Comparison of ENCODE assay signal across 30 cellular contexts in genomic region chr10:78821052-78821451, GRCh38.
"Had no signal": no experiment of that assay in that cellular context is flagged by ENCODE, and none has a peak within 500 bp of the region (broad histone marks: within the 10 kb centered on the region; RNA-seq: fewer than 3 reads in every experiment).

No MANE protein-coding gene starts in this region.

- ATAC-seq: activated T-cell treated with anti-CD3 and anti-CD28 coated beads, Interleukin-2, amount 50 U/mL, for 4 hours; Panc1; Right ventricle myocardium inferior had no signal

- H3K4me1 Mint-ChIP-seq: activated B cell treated with CpG ODN at 0.5 μM for 24 hours; activated naive CD8-positive, alpha-beta T cell treated with anti-CD3 and anti-CD28 coated beads for 36 hours had no signal

- H3K9me3 Mint-ChIP-seq: activated B cell treated with CpG ODN at 0.5 μM for 24 hours; activated CD4-positive, alpha-beta memory T cell treated with anti-CD3 and anti-CD28 coated beads for 36 hours; activated naive CD8-positive, alpha-beta T cell treated with anti-CD3 and anti-CD28 coated beads for 36 hours; activated T-cell treated with anti-CD3 and anti-CD28 coated beads, Interleukin-2, amount 50 U/mL, for 4 hours had no signal

- H3K27ac Mint-ChIP-seq: activated B cell treated with CpG ODN at 0.5 μM for 24 hours; activated CD4-positive, alpha-beta memory T cell treated with anti-CD3 and anti-CD28 coated beads for 36 hours; activated naive CD8-positive, alpha-beta T cell treated with anti-CD3 and anti-CD28 coated beads for 36 hours had no signal

- H3K36me3 Mint-ChIP-seq: activated CD4-positive, alpha-beta memory T cell treated with anti-CD3 and anti-CD28 coated beads for 36 hours; activated naive CD8-positive, alpha-beta T cell treated with anti-CD3 and anti-CD28 coated beads for 36 hours had no signal

- H3K4me3 Mint-ChIP-seq: activated B cell treated with CpG ODN at 0.5 μM for 24 hours; activated CD4-positive, alpha-beta memory T cell treated with anti-CD3 and anti-CD28 coated beads for 36 hours; activated naive CD8-positive, alpha-beta T cell treated with anti-CD3 and anti-CD28 coated beads for 36 hours; activated T-cell treated with anti-CD3 and anti-CD28 coated beads, Interleukin-2, amount 50 U/mL, for 4 hours had no signal

- DNase-seq: activated B cell treated with CpG ODN at 0.5 μM for 24 hours; activated CD4-positive, alpha-beta memory T cell treated with anti-CD3 and anti-CD28 coated beads for 36 hours; activated CD4-positive, alpha-beta T cell treated with anti-CD3 and anti-CD28 coated beads for 4 hours; activated CD4-positive, alpha-beta T cell treated with anti-CD3 and anti-CD28 coated beads, Interleukin-2, amount 50 U/mL, for 1 hour; activated CD4-positive, CD25-positive, alpha-beta regulatory T cell treated with anti-CD3 and anti-CD28 coated beads, Interleukin-2, amount 50 U/mL, for 72 hours; activated CD8-positive, alpha-beta memory T cell treated with anti-CD3 and anti-CD28 coated beads, Interleukin-2, amount 50 U/mL, for 4 hours; activated effector memory CD4-positive, alpha-beta T cell treated with anti-CD3 and anti-CD28 coated beads, Interleukin-2, amount 50 U/mL, for 16 hours; activated naive CD4-positive, alpha-beta T cell; activated naive CD4-positive, alpha-beta T cell treated with anti-CD3 and anti-CD28 coated beads, Interleukin-2, amount 50 U/mL, for 16 hours; activated naive CD8-positive, alpha-beta T cell treated with anti-CD3 and anti-CD28 coated beads for 36 hours; activated T-cell treated with anti-CD3 and anti-CD28 coated beads for 4 hours; activated T-cell treated with anti-CD3 and anti-CD28 coated beads, Interleukin-2, amount 50 U/mL, for 4 hours; amniotic stem cell; aorta; NCI-H1105; NCI-H1417 treated with DMSO at 0.1 percent for 48 hours; NCI-H187 treated with DMSO at 0.1 percent for 48 hours; NCI-H2081; NCI-H2171 treated with DMSO at 0.1 percent for 48 hours; NCI-H2227 treated with DMSO at 0.1 percent for 48 hours; NCI-H446 treated with DMSO at 0.1 percent for 48 hours; NCI-H524; NCI-H69; NCI-H82; SW 1271; T-helper 1 cell; T-helper 2 cell; T-helper 9 cell had no signal

- H3K27me3 Mint-ChIP-seq: activated CD4-positive, alpha-beta memory T cell treated with anti-CD3 and anti-CD28 coated beads for 36 hours; activated naive CD8-positive, alpha-beta T cell treated with anti-CD3 and anti-CD28 coated beads for 36 hours had no signal
